ENCODE assay signal across 19 cellular contexts in the genomic region with DNA sequence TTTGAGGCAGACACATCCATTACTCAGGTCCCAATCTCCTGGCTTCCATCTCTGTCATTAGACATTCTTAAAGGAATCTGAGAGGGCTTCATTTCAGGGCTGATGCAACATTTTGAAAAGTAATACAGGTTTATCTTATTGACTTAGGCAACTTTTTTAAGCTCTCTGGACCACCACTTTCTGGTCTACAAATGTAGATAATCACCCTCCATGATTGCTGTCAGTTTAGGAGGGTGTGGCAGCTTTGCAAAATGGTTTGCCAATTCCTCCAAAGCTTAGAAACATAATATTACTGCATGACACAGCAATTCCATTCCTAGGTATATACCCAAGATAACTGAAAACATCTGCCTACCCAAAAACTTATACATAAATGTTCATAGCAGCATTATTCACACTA.
"Had no signal": no experiment of that assay in that cellular context is flagged by ENCODE, and none has a peak within 500 bp of the region (broad histone marks: within the 10 kb centered on the region; RNA-seq: fewer than 3 reads in every experiment).

No MANE protein-coding gene starts in this region.

- H3K36me3 ChIP-seq: colonic mucosa, esophagus muscularis mucosa, heart right ventricle, left lung, lower lobe of right lung had no signal

- ATAC-seq: foreskin keratinocyte; heart right ventricle; left cardiac atrium; left lung; left ventricle myocardium superior; lower lobe of right lung; mucosa of descending colon; naive thymus-derived CD8-positive, alpha-beta T cell had no signal

- H3K4me1 ChIP-seq: colonic mucosa, esophagus muscularis mucosa, foreskin keratinocyte, heart right ventricle, left lung, lower lobe of right lung had no signal

- H3K9me3 ChIP-seq: colonic mucosa, esophagus muscularis mucosa, heart right ventricle, left lung, lower lobe of right lung, mucosa of descending colon had no signal

- H3K27me3 ChIP-seq: colonic mucosa, esophagus muscularis mucosa, foreskin keratinocyte, left lung had no signal

- H3K4me3 ChIP-seq: colonic mucosa, dorsolateral prefrontal cortex, esophagus muscularis mucosa, heart right ventricle, left lung, lower lobe of right lung, mucosa of descending colon had no signal

- H3K27ac ChIP-seq: colonic mucosa, dorsolateral prefrontal cortex, esophagus muscularis mucosa, foreskin keratinocyte, heart right ventricle, left lung, lower lobe of right lung had no signal

- DNase-seq: colonic mucosa; cortex of kidney; dermis blood vessel endothelial cell; dorsolateral prefrontal cortex; effector CD4-positive, alpha-beta T cell; effector memory CD4-positive, alpha-beta T cell; foreskin keratinocyte; glutamatergic neuron; head of caudate nucleus; heart right ventricle; left cardiac atrium; left lung; left ventricle myocardium superior; lower lobe of right lung; mesenchymal stem cell; mucosa of descending colon; naive B cell; naive thymus-derived CD8-positive, alpha-beta T cell had no signal
